ENCODE assay signal across 1 cellular context in the genomic region with DNA sequence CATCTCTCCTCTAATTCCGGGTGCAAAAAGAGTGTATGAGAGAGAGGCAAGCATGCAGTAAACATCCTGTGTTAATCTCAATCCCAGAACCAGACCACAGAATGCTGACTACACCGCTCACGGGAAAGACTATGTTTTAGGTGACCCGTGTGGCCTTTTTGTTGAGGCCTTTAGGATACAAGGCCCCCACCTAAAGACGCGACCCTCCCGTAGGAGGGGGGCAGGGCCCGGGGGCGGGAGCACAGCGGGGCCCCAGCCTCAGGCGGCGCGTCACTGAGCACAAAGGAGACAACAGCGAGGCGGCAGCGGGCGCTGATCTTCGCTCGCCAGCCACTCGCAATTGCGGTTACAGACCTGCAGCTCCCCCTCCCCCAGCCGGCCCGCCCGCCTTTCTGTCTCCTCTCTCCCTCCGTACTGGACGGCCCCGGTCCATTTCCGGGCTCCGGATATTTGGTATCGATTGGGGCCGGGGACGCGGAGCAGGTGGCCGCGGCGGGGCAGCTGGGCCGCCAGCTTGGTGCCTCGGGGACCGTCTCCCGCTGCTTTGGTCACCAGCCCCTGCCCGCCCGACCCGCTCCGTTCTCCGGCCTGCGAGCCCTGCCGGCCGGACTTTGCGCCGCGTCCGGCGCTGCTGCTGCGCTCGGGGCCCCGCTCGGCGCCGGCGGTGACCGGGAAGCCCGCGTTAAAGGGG.
TF ChIP-seq lines count a peak whose summit lies in the region.

Gene CCDC50 (plus strand): TSS at position 432 of the 691 bp plus-strand sequence. CDS start 281 bp downstream, outside the sequence.

TF ChIP-seq in K562, 482 proteins besides CTCF, POLR2A, EP300 and RAD21 (continued from another document and continues in another):
- TF ChIP-seq FOXM1 (IDR thresholded peaks at IDR 0.05; ENCODE audit: low read depth), result no peak
- no peak for TF ChIP-seq FOXM1 (CRISPR knock-in tag; IDR thresholded peaks at IDR 0.05; ENCODE audit: low read depth)
- TF ChIP-seq MNT (conservative IDR thresholded peaks at IDR 0.05), result peak in 1 of 2 experiments; percentile 60; a peak in 1 of 4 replicates
- TF ChIP-seq, protein P1, sequence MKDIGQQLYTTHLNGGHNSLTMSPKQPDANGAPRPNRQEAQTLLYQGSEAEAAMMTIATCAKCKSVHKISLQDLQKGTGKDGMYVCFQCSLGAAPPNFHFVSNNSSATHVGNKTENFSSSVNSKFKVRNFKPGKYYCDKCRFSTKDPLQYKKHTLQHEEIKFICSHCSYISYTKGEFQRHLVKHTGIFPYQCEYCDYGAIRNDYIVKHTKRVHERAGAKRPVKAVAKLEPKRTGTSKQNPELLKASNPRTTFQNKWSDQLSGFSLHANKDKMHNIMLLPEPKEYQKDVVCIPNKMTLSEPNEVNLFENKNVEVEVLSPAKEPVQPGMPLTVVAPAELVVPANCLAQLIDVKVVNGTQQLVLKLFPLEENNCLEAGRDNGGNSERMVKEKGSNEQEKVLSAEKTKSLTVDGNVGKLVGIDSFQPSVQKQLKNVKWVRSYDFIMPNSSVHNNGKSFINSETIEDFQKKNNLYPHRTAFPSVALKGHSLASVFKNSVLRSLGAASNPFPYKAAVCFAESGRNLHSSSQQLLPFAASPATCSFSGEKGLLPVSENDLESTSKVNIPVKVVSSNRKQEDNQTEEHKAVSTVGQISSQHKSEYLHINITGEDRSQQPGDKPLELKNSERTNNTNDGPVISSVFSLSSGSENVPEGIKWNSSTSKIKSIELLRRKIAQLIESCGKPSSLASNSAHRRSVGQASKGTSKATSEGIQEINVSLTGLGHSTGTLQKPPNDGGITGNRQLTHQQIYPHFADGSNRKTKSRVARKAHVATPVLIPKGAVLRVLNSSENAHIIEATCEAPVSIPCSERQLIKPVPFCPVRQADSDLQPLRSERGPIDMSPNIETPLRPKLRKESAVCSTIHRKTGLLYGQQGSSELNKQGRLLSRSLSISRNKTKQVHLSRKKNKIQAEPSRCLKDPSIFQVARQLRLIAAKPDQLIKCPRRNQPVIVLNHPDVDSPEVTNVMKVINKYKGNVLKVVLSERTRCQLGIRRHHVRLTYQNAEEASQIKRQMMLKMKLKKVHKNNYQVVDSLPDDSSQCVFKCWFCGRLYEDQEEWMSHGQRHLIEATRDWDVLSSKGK (CRISPR knock-in tag; IDR thresholded peaks at IDR 0.05), result no peak
- no peak for TF ChIP-seq NR2F6 (CRISPR knock-in tag; IDR thresholded peaks at IDR 0.05)
- 0 out of 4 replicates have a peak, but pooled peaks of 1 of the 2 experiments have one; percentile 30 for TF ChIP-seq TRIM24 (IDR thresholded peaks at IDR 0.05)
- no peak for TF ChIP-seq NR1H2 (CRISPR knock-in tag; IDR thresholded peaks at IDR 0.05)
- TF ChIP-seq MBD2 (IDR thresholded peaks at IDR 0.05; ENCODE audit: borderline replicate concordance, low read depth), result peak; percentile 30; the same call in 1 of the 2 replicates
- no peak for TF ChIP-seq BCL6 (CRISPR knock-in tag; IDR thresholded peaks at IDR 0.05)
- TF ChIP-seq, protein P2, sequence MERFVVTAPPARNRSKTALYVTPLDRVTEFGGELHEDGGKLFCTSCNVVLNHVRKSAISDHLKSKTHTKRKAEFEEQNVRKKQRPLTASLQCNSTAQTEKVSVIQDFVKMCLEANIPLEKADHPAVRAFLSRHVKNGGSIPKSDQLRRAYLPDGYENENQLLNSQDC (CRISPR knock-in tag; IDR thresholded peaks at IDR 0.05), result no peak
- TF ChIP-seq HIVEP1 (CRISPR knock-in tag; IDR thresholded peaks at IDR 0.05), result no peak
- TF ChIP-seq, protein P3, sequence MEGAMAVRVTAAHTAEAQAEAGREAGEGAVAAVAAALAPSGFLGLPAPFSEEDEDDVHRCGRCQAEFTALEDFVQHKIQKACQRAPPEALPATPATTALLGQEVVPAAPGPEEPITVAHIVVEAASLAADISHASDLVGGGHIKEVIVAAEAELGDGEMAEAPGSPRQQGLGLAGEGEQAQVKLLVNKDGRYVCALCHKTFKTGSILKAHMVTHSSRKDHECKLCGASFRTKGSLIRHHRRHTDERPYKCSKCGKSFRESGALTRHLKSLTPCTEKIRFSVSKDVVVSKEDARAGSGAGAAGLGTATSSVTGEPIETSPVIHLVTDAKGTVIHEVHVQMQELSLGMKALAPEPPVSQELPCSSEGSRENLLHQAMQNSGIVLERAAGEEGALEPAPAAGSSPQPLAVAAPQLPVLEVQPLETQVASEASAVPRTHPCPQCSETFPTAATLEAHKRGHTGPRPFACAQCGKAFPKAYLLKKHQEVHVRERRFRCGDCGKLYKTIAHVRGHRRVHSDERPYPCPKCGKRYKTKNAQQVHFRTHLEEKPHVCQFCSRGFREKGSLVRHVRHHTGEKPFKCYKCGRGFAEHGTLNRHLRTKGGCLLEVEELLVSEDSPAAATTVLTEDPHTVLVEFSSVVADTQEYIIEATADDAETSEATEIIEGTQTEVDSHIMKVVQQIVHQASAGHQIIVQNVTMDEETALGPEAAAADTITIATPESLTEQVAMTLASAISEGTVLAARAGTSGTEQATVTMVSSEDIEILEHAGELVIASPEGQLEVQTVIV (CRISPR knock-in tag; IDR thresholded peaks at IDR 0.05; ENCODE audit: borderline replicate concordance), result no peak
- peak; percentile 84; the same call in 1 of the 2 replicates for TF ChIP-seq ESRRA (IDR thresholded peaks at IDR 0.05; ENCODE audit: borderline replicate concordance, low read depth)
- no peak for TF ChIP-seq IRF2 (CRISPR knock-in tag; IDR thresholded peaks at IDR 0.05)
- TF ChIP-seq SMAD3 (CRISPR knock-in tag; conservative IDR thresholded peaks at IDR 0.05), result no peak
- no peak for TF ChIP-seq C11orf30 (IDR thresholded peaks at IDR 0.05; ENCODE audit: low read depth)
- no peak for TF ChIP-seq ATF4 (CRISPR knock-in tag; IDR thresholded peaks at IDR 0.05)
- peak; percentile 53; the same call in 1 of the 2 replicates for TF ChIP-seq HCFC1 (IDR thresholded peaks at IDR 0.05; ENCODE audit: low read depth, low read length)
- no peak for TF ChIP-seq ELK3 (CRISPR knock-in tag; IDR thresholded peaks at IDR 0.05)
- TF ChIP-seq MIER1 (IDR thresholded peaks at IDR 0.05; ENCODE audit: low read depth), result no peak
- no peak for TF ChIP-seq HMG20B (CRISPR knock-in tag; IDR thresholded peaks at IDR 0.05)
- TF ChIP-seq RNF2 (IDR thresholded peaks at IDR 0.05), result peak; percentile 56; the same call in 1 of the 2 replicates
- no peak for TF ChIP-seq HEY1 (CRISPR knock-in tag; IDR thresholded peaks at IDR 0.05; ENCODE audit: borderline replicate concordance)
- no peak for TF ChIP-seq DIDO1 (tag; IDR thresholded peaks at IDR 0.05; ENCODE audit: low read depth)
- peak; percentile 78; the same call in 1 of the 2 replicates for TF ChIP-seq LCOR (CRISPR knock-in tag; IDR thresholded peaks at IDR 0.05)
- TF ChIP-seq ARID3A (IDR thresholded peaks at IDR 0.05; ENCODE audit: borderline replicate concordance, low read depth, low read length), result no peak
- TF ChIP-seq GABPA (tag; conservative IDR thresholded peaks at IDR 0.05; ENCODE audit: low read depth), result peak; percentile 68
- peak; percentile 63 for TF ChIP-seq MAX (CRISPR knock-in tag; IDR thresholded peaks at IDR 0.05)
- no peak; the same call in 1 of the 2 replicates for TF ChIP-seq CTBP1 (IDR thresholded peaks at IDR 0.05; ENCODE audit: borderline replicate concordance)
- TF ChIP-seq RBM39 (optimal IDR thresholded peaks at IDR 0.05; ENCODE audit: low read depth, low read length), result no peak
- TF ChIP-seq DDX20 (tag; IDR thresholded peaks at IDR 0.05; ENCODE audit: low read depth), result no peak
- peak; percentile 6; the same call in 1 of the 2 replicates for TF ChIP-seq TEAD4 (IDR thresholded peaks at IDR 0.05; ENCODE audit: low read length)
- no peak for TF ChIP-seq TEAD4 (CRISPR knock-in tag; IDR thresholded peaks at IDR 0.05; ENCODE audit: borderline replicate concordance)
- peak; percentile 56 for TF ChIP-seq TBP (optimal IDR thresholded peaks at IDR 0.05; ENCODE audit: low read depth, low read length)
- TF ChIP-seq HBP1 (CRISPR knock-in tag; IDR thresholded peaks at IDR 0.05), result peak; percentile 62; the same call in 1 of the 2 replicates
- TF ChIP-seq SMAD1 (IDR thresholded peaks at IDR 0.05; ENCODE audit: low read depth, low read length, partially characterized antibody), result no peak
- TF ChIP-seq GTF3C2 (IDR thresholded peaks at IDR 0.05; ENCODE audit: borderline replicate concordance, extremely low read depth, insufficient read length), result no peak
- no peak for TF ChIP-seq BRF1 (IDR thresholded peaks at IDR 0.05; ENCODE audit: borderline replicate concordance, extremely low read depth, insufficient read length)
